ENCODE assay signal across 22 cellular contexts in the genomic region with DNA sequence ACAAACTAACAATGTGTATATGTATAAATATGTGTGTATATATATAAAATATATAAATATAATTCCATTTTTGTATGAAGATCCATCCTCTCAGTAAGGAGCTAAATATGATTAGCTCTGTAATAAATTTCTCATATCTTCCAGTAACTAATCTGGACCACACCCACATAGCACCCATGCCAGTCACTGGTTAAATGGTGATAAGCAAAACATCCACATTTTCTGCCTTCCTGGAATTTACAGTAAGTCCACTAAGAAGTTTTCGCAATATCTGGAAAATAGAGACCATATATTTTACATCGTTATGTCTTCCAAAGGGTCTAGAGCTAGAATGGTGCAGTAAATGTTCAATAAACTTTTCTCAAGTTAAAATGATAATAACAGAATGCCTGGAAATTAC.
A peak's percentile ranks its signal among the peaks of the same experiment; 100 is the strongest.
DNase-seq lines count a peak whose midpoint lies in the region; ATAC-seq, FAIRE-seq and TF ChIP-seq lines count a peak whose summit lies in the region.
"Had no signal": no experiment of that assay in that cellular context is flagged by ENCODE, and none has a peak within 500 bp of the region (broad histone marks: within the 10 kb centered on the region; RNA-seq: fewer than 3 reads in every experiment).

No MANE protein-coding gene starts in this region.

- no peak overlapping the region for H3K18ac ChIP-seq in trophoblast cell (ENCODE audit: low read length)

- H3K4me3 Mint-ChIP-seq in astrocyte (ENCODE audit: unreplicated experiment): no peak overlapping the region
- H3K4me3 Mint-ChIP-seq: CD4-positive, CD25-positive, alpha-beta regulatory T cell; CD8-positive, alpha-beta memory T cell; HFFc6 had no signal

- no peak overlapping the region for H3K23ac ChIP-seq in trophoblast cell (ENCODE audit: low read length)

- H3K4ac ChIP-seq in trophoblast cell (ENCODE audit: low read depth, low read length): no peak overlapping the region

- H3K4me1 Mint-ChIP-seq in astrocyte (ENCODE audit: low read depth, unreplicated experiment): peaks cover 18% of the 10 kb centered on the region

- in situ Hi-C loops in GM23248 (cut with MboI): loop anchor here (25.0 kb wide), 1 partner anchor 613 kb away; no protein-coding TSS in a partner anchor

- H3K27me3 Mint-ChIP-seq in astrocyte (ENCODE audit: low read depth, unreplicated experiment): no peaks in the 10 kb centered on the region

- H2BK12ac ChIP-seq in trophoblast cell (ENCODE audit: low read length): no peak overlapping the region

- no peak for TF ChIP-seq CTCF in astrocyte (IDR thresholded peaks at IDR 0.05; ENCODE audit: insufficient read depth, low read depth, low read length)

- H2BK5ac ChIP-seq in trophoblast cell (ENCODE audit: low read depth, low read length, poor library complexity): no peak overlapping the region

- H3K4me2 ChIP-seq in GM23248 (ENCODE audit: unreplicated experiment) (peak overlapping the region; percentile 22), astrocyte (ENCODE audit: low read length) (no peak overlapping the region), trophoblast cell (ENCODE audit: low read length) (no peak overlapping the region)

- H3K9me3 ChIP-seq in GM23248 (ENCODE audit: low read depth) (no peaks in the 10 kb centered on the region), astrocyte (ENCODE audit: insufficient read depth, low read depth, low read length) (no peaks in the 10 kb centered on the region), trophoblast cell (ENCODE audit: insufficient read depth, low read depth, low read length) (no peaks in the 10 kb centered on the region)
- H3K9me3 ChIP-seq: BE2C had no signal

- H3K4me3 ChIP-seq in GM23248 (no peak overlapping the region), astrocyte (ENCODE audit: insufficient read depth, low read depth, low read length) (no peak overlapping the region), trophoblast cell (ENCODE audit: low read depth, low read length) (no peak overlapping the region)

- no peak overlapping the region for H2AK5ac ChIP-seq in trophoblast cell (ENCODE audit: low read length)

- H4K8ac ChIP-seq in trophoblast cell (ENCODE audit: low read depth, low read length): no peak overlapping the region

- H3K4me1 ChIP-seq in GM23248 (ENCODE audit: insufficient read depth) (peaks cover 61% of the 10 kb centered on the region), astrocyte (ENCODE audit: insufficient read depth, low read length) (peaks cover 13% of the 10 kb centered on the region), trophoblast cell (ENCODE audit: control insufficient read depth in 1 of 2, insufficient read depth in 2 of 2, low read length in 2 of 2) (peaks cover 3 to 5% of the 10 kb centered on the region in 2 experiments)
- H3K4me1 ChIP-seq: BE2C had no signal

- peaks cover 45% of the 10 kb centered on the region for H3F3A ChIP-seq in GM23248 (ENCODE audit: insufficient read depth)

- H3K9me2 ChIP-seq in GM23248 (ENCODE audit: insufficient read depth): no peaks in the 10 kb centered on the region; the same call in 1 of the 2 replicates

- H3K27ac Mint-ChIP-seq in astrocyte (ENCODE audit: unreplicated experiment): no peak overlapping the region
- H3K27ac Mint-ChIP-seq: CD4-positive, CD25-positive, alpha-beta regulatory T cell had no signal

- no peaks in the 10 kb centered on the region for H3K27me3 ChIP-seq in GM23248 (replicated peaks; ENCODE audit: insufficient read depth)
- no peaks in the 10 kb centered on the region for H3K27me3 ChIP-seq in astrocyte (ENCODE audit: insufficient read depth, low read length)
- H3K27me3 ChIP-seq in trophoblast cell (ENCODE audit: insufficient read depth, low read length): no peaks in the 10 kb centered on the region
- H3K27me3 ChIP-seq: BE2C had no signal

- H3K36me3 ChIP-seq in GM23248 (ENCODE audit: low read depth) (no peaks in the 10 kb centered on the region), astrocyte (ENCODE audit: insufficient read depth, low read length) (no peaks in the 10 kb centered on the region), trophoblast cell (ENCODE audit: control insufficient read depth in 1 of 2, insufficient read depth in 2 of 2, low read length in 2 of 2) (no peaks in the 10 kb centered on the region)
- H3K36me3 ChIP-seq: BE2C had no signal

- no peak overlapping the region for H2BK120ac ChIP-seq in trophoblast cell (ENCODE audit: insufficient read depth, low read length, poor library complexity)

- H3K9me3 Mint-ChIP-seq in astrocyte (ENCODE audit: unreplicated experiment): no peaks in the 10 kb centered on the region
- H3K9me3 Mint-ChIP-seq: CD8-positive, alpha-beta memory T cell; HFFc6 had no signal

- FAIRE-seq in astrocyte (lab: Jason Lieb, UNC): no peak
- FAIRE-seq: A204.1, D721Med, GM12892, GM18507 had no signal

- H3K14ac ChIP-seq in trophoblast cell (ENCODE audit: low read length): no peak overlapping the region

- H3K27ac ChIP-seq in GM23248 (peak overlapping the region; percentile 44; the same call in 1 of the 2 replicates), astrocyte (ENCODE audit: low read depth, low read length) (no peak overlapping the region), trophoblast cell (ENCODE audit: low read depth, low read length) (no peak overlapping the region)

- WGBS in GM23248 (ENCODE audit: low coverage in 1 of 2, low lambda C conversion rate in 2 of 2, missing lambda C conversion rate in 2 of 2), 2 experiments: 89 to 90% methylated on average over 2 of the region's 2 CpGs
- WGBS in trophoblast cell (ENCODE audit: extremely low coverage, insufficient coverage, insufficient read length): no CpG with 5 or more reads among the region's 2 CpGs

- H3K79me1 ChIP-seq in trophoblast cell (ENCODE audit: low read length): no peaks in the 10 kb centered on the region

- H2AFZ ChIP-seq in GM23248 (no peak overlapping the region), astrocyte (ENCODE audit: low read depth, low read length) (no peak overlapping the region), trophoblast cell (ENCODE audit: insufficient read depth, low read length, poor library complexity) (no peak overlapping the region)

- H3K9ac ChIP-seq in GM23248 (no peak overlapping the region), astrocyte (ENCODE audit: low read length) (no peak overlapping the region), trophoblast cell (ENCODE audit: low read length) (no peak overlapping the region)

- no peak overlapping the region for H4K91ac ChIP-seq in trophoblast cell (ENCODE audit: low read depth, low read length)

- no peak overlapping the region for H4K12ac ChIP-seq in trophoblast cell (ENCODE audit: low read depth, low read length)

- DNase-seq in GM23248 (no peak), NCI-H226 (peak; percentile 83), astrocyte (ENCODE audit: low read depth) (peak; percentile 23), trophoblast cell (peak; percentile 20 to 75), NCI-H146 (lab: John Stamatoyannopoulos, UW) (no peak)
- no peak for DNase-seq in activated effector memory CD4-positive, alpha-beta T cell treated with anti-CD3 and anti-CD28 coated beads, Interleukin-2, amount 50 U/mL, for 16 hours
- DNase-seq: ACHN; BE2C; C1 segment of cervical spinal cord; CD4-positive, CD25-positive, alpha-beta regulatory T cell; CD8-positive, alpha-beta memory T cell; COR-L47; GDM1; GOT3; H7 had no signal

- no peak for ATAC-seq in HG02759 (IDR thresholded peaks at IDR 0.05; ENCODE audit: unreplicated experiment)
- ATAC-seq: HCT116 had no signal

- no peaks in the 10 kb centered on the region for H3K36me3 Mint-ChIP-seq in astrocyte (ENCODE audit: low read depth, unreplicated experiment)
- H3K36me3 Mint-ChIP-seq: CD4-positive, CD25-positive, alpha-beta regulatory T cell had no signal

- H3K79me2 ChIP-seq in GM23248 (ENCODE audit: insufficient read depth): no peaks in the 10 kb centered on the region
- H3K79me2 ChIP-seq in astrocyte (ENCODE audit: insufficient read depth, low read length): no peaks in the 10 kb centered on the region
- H3K79me2 ChIP-seq in trophoblast cell (ENCODE audit: control insufficient read depth, insufficient read depth, low read length, poor library complexity): no peaks in the 10 kb centered on the region

- H4K20me1 ChIP-seq in GM23248 (ENCODE audit: insufficient read depth) (no peaks in the 10 kb centered on the region; the same call in 1 of the 2 replicates), astrocyte (ENCODE audit: insufficient read depth, low read length) (no peaks in the 10 kb centered on the region)

Comparison
In these comparisons a context has a peak if more than half of its experiments do, and no peak if none do; other contexts are left out.
1. DNase-seq: peak in NCI-H226 (single experiment), astrocyte (single experiment) and trophoblast cell (2 of 2); none in GM23248 (single experiment), activated effector memory CD4-positive, alpha-beta T cell treated with anti-CD3 and anti-CD28 coated beads, Interleukin-2, amount 50 U/mL, for 16 hours (single experiment) and NCI-H146 (single experiment).